15 cellular contexts compared by ENCODE assay signal in genomic region chr10:27618036-27618615, GRCh38.
DNase-seq lines count a peak whose midpoint lies in the region; ATAC-seq, FAIRE-seq and TF ChIP-seq lines count a peak whose summit lies in the region.
"Had no signal": no experiment of that assay in that cellular context is flagged by ENCODE, and none has a peak within 500 bp of the region (broad histone marks: within the 10 kb centered on the region; RNA-seq: fewer than 3 reads in every experiment).

No MANE protein-coding gene starts in this region.

- no peaks in the 10 kb centered on the region for H3K9me3 ChIP-seq in endothelial cell of umbilical vein (replicated peaks; ENCODE audit: control insufficient read depth, insufficient read depth, low read length)
- H3K9me3 ChIP-seq: HAP-1 had no signal

- no peak for ATAC-seq in effector memory CD8-positive, alpha-beta T cell (replicated peaks)
- ATAC-seq: GM12878 had no signal

- TF ChIP-seq POLR2A in endothelial cell of umbilical vein (IDR thresholded peaks at IDR 0.05; ENCODE audit: low read depth, low read length), result no peak

- DNase-seq in activated CD4-positive, alpha-beta T cell treated with anti-CD3 and anti-CD28 coated beads, Interleukin-2, amount 10 ng/mL, durations not matched to agents 24 days and 14 days, result peak; percentile 37
- no peak for DNase-seq in activated CD4-positive, alpha-beta T cell treated with anti-CD3 and anti-CD28 coated beads, Interleukin-2, amount 50 U/mL, for 4 hours
- peak; percentile 50 for DNase-seq in endothelial cell of umbilical vein (ENCODE audit: low read depth, low spot score)
- DNase-seq in DMS79 (lab: John Stamatoyannopoulos, UW), result no peak
- no peak for DNase-seq in Kasumi-1 (lab: John Stamatoyannopoulos, UW)
- no peak for DNase-seq in effector memory CD8-positive, alpha-beta T cell
- DNase-seq: 8988T; Calu3; CD4-positive, CD25-positive, alpha-beta regulatory T cell; DMS 273 treated with DMSO at 0.1 percent for 48 hours; GOT3 had no signal

- H3K27me3 Mint-ChIP-seq in activated CD4-positive, alpha-beta T cell treated with anti-CD3 and anti-CD28 coated beads, Interleukin-2, amount 10 ng/mL, durations not matched to agents 24 days and 14 days, result peaks cover 13% of the 10 kb centered on the region
- H3K27me3 Mint-ChIP-seq in nephron (ENCODE audit: low read depth), result no peaks in the 10 kb centered on the region
- H3K27me3 Mint-ChIP-seq in effector memory CD8-positive, alpha-beta T cell, result peaks cover 35 to 51% of the 10 kb centered on the region in 2 donors
- H3K27me3 Mint-ChIP-seq: CD4-positive, CD25-positive, alpha-beta regulatory T cell had no signal

- POLR2A ChIA-PET in endothelial cell of umbilical vein (lab: Charles Lee), result no interaction called here

- H3K4me1 Mint-ChIP-seq in activated CD4-positive, alpha-beta T cell treated with anti-CD3 and anti-CD28 coated beads, Interleukin-2, amount 10 ng/mL, durations not matched to agents 24 days and 14 days, result no peaks in the 10 kb centered on the region
- H3K4me1 Mint-ChIP-seq in nephron, result peaks cover 60% of the 10 kb centered on the region
- peaks cover 5 to 9% of the 10 kb centered on the region in 2 donors for H3K4me1 Mint-ChIP-seq in effector memory CD8-positive, alpha-beta T cell (ENCODE audit: low read depth in 2 of 2)
- H3K4me1 Mint-ChIP-seq: CD4-positive, CD25-positive, alpha-beta regulatory T cell had no signal

- FAIRE-seq in endothelial cell of umbilical vein (lab: Jason Lieb, UNC), result no peak
- FAIRE-seq: GM12878 had no signal

- H3K36me3 Mint-ChIP-seq in activated CD4-positive, alpha-beta T cell treated with anti-CD3 and anti-CD28 coated beads, Interleukin-2, amount 10 ng/mL, durations not matched to agents 24 days and 14 days (ENCODE audit: low read depth), result no peaks in the 10 kb centered on the region
- H3K36me3 Mint-ChIP-seq in nephron (ENCODE audit: low read depth), result no peaks in the 10 kb centered on the region
- H3K36me3 Mint-ChIP-seq in effector memory CD8-positive, alpha-beta T cell (ENCODE audit: insufficient read depth), result no peaks in the 10 kb centered on the region
- H3K36me3 Mint-ChIP-seq: CD4-positive, CD25-positive, alpha-beta regulatory T cell had no signal

- TF ChIP-seq CTCF in endothelial cell of umbilical vein (IDR thresholded peaks at IDR 0.05; ENCODE audit: extremely low read depth in 1 of 2, insufficient read depth in 1 of 2, low read depth in 1 of 2, low read length in 2 of 2), result no peak
- no peak for TF ChIP-seq CTCF in nephron (IDR thresholded peaks at IDR 0.05; ENCODE audit: unreplicated experiment in 3 of 3)

- H3K79me2 ChIP-seq in endothelial cell of umbilical vein (ENCODE audit: control insufficient read depth, insufficient read depth, low read length), result no peaks in the 10 kb centered on the region

- CTCF ChIA-PET in endothelial cell of umbilical vein (lab: Charles Lee), result interaction anchor here (0.5 to 0.9 kb wide), 2 partner anchors 10 to 247 kb away, joined by 3 to 5 read pairs; no protein-coding TSS in a partner anchor

- no peak overlapping the region for H2AFZ ChIP-seq in endothelial cell of umbilical vein (ENCODE audit: low read depth, low read length)

- H3K9ac ChIP-seq in endothelial cell of umbilical vein (replicated peaks; ENCODE audit: extremely low read depth, insufficient read depth, low read length), result no peak overlapping the region
- H3K9ac ChIP-seq: BLaER1 treated with 17β-estradiol and CSF1 and Interleukin-3, amounts not matched to agents 10 nM and 100 nM had no signal

- H3K27ac Mint-ChIP-seq in activated CD4-positive, alpha-beta T cell treated with anti-CD3 and anti-CD28 coated beads, Interleukin-2, amount 10 ng/mL, durations not matched to agents 24 days and 14 days, result no peak overlapping the region
- peak overlapping the region; percentile 26 to 80 (median 74) for H3K27ac Mint-ChIP-seq in nephron
- H3K27ac Mint-ChIP-seq in effector memory CD8-positive, alpha-beta T cell, result no peak overlapping the region
- H3K27ac Mint-ChIP-seq: CD4-positive, CD25-positive, alpha-beta regulatory T cell had no signal

- dilution Hi-C loops in endothelial cell of umbilical vein (cut with MboI; ENCODE audit: extremely low pct_ligation_motif_present, low sequenced_read_pairs), result no loop called here

- BruUV-seq in endothelial cell of umbilical vein (replicated peaks; lab: Mats Ljungman, UMichigan), result no TSS peak

- no peaks in the 10 kb centered on the region for H3K4me1 ChIP-seq in endothelial cell of umbilical vein (ENCODE audit: control insufficient read depth, extremely low read depth, insufficient read depth, low read length)
- H3K4me1 ChIP-seq: HAP-1 had no signal

- peaks cover 0 to 4% of the 10 kb centered on the region in 2 experiments for H3K27me3 ChIP-seq in endothelial cell of umbilical vein (ENCODE audit: control insufficient read depth in 2 of 2, insufficient read depth in 2 of 2, low read length in 2 of 2)
- H3K27me3 ChIP-seq: BLaER1 treated with 17β-estradiol and CSF1 and Interleukin-3, amounts not matched to agents 10 nM and 100 nM had no signal

- no peak overlapping the region for H3K4me3 ChIP-seq in endothelial cell of umbilical vein (replicated peaks in 1 of 3; ENCODE audit: insufficient read depth in 1 of 3, low read depth in 1 of 3, low read length in 3 of 3)
- H3K4me3 ChIP-seq: BLaER1 treated with 17β-estradiol and CSF1 and Interleukin-3, amounts not matched to agents 10 nM and 100 nM; GM12878; HAP-1 had no signal

- no peak overlapping the region for H3K27ac ChIP-seq in endothelial cell of umbilical vein (ENCODE audit: insufficient read depth, low read depth, low read length)
- H3K27ac ChIP-seq: BLaER1 treated with 17β-estradiol and CSF1 and Interleukin-3, amounts not matched to agents 10 nM and 100 nM had no signal

- H3K9me3 Mint-ChIP-seq in activated CD4-positive, alpha-beta T cell treated with anti-CD3 and anti-CD28 coated beads, Interleukin-2, amount 10 ng/mL, durations not matched to agents 24 days and 14 days, result no peaks in the 10 kb centered on the region
- H3K9me3 Mint-ChIP-seq in nephron, result no peaks in the 10 kb centered on the region
- H3K9me3 Mint-ChIP-seq in effector memory CD8-positive, alpha-beta T cell, result no peaks in the 10 kb centered on the region
- H3K9me3 Mint-ChIP-seq: CD4-positive, CD25-positive, alpha-beta regulatory T cell had no signal

- no peak overlapping the region for H3K4me2 ChIP-seq in endothelial cell of umbilical vein (ENCODE audit: insufficient read depth, low read length)
- H3K4me2 ChIP-seq: BLaER1 treated with 17β-estradiol and CSF1 and Interleukin-3, amounts not matched to agents 10 nM and 100 nM had no signal

- H3K9me1 ChIP-seq in endothelial cell of umbilical vein (replicated peaks; ENCODE audit: control insufficient read depth, extremely low read depth, insufficient read depth, low read length), result no peaks in the 10 kb centered on the region

- no peaks in the 10 kb centered on the region for H4K20me1 ChIP-seq in endothelial cell of umbilical vein (replicated peaks; ENCODE audit: control insufficient read depth, extremely low read depth, insufficient read depth, low read length)
- H4K20me1 ChIP-seq: BLaER1 treated with 17β-estradiol and CSF1 and Interleukin-3, amounts not matched to agents 10 nM and 100 nM had no signal

- H3K4me3 Mint-ChIP-seq in activated CD4-positive, alpha-beta T cell treated with anti-CD3 and anti-CD28 coated beads, Interleukin-2, amount 10 ng/mL, durations not matched to agents 24 days and 14 days, result no peak overlapping the region
- H3K4me3 Mint-ChIP-seq in nephron, result no peak overlapping the region
- H3K4me3 Mint-ChIP-seq in effector memory CD8-positive, alpha-beta T cell, result no peak overlapping the region
- H3K4me3 Mint-ChIP-seq: CD4-positive, CD25-positive, alpha-beta regulatory T cell had no signal

- H3K36me3 ChIP-seq in endothelial cell of umbilical vein (ENCODE audit: control insufficient read depth in 2 of 2, extremely low read depth in 1 of 2, insufficient read depth in 2 of 2, low read length in 2 of 2), result no peaks in the 10 kb centered on the region
- H3K36me3 ChIP-seq: BLaER1 treated with 17β-estradiol and CSF1 and Interleukin-3, amounts not matched to agents 10 nM and 100 nM; HAP-1 had no signal

- intact Hi-C loops in activated CD4-positive, alpha-beta T cell treated with anti-CD3 and anti-CD28 coated beads, Interleukin-2, amount 10 ng/mL, durations not matched to agents 24 days and 14 days (cut with micrococcal nuclease), result no loop called here
- intact Hi-C loops in endothelial cell of umbilical vein (cut with micrococcal nuclease), result no loop called here

TF ChIP-seq in endothelial cell of umbilical vein, 7 proteins besides CTCF, POLR2A, EP300 and RAD21:
- no peak for TF ChIP-seq JUN (IDR thresholded peaks at IDR 0.05; ENCODE audit: borderline replicate concordance, insufficient read depth, insufficient read length, low read depth)
- no peak for TF ChIP-seq GATA2 (IDR thresholded peaks at IDR 0.05; ENCODE audit: insufficient read depth, insufficient read length, low read depth, low read length)
- TF ChIP-seq EZH2 (IDR thresholded peaks at IDR 0.05; ENCODE audit: borderline replicate concordance, low read depth, low read length, severe bottlenecking), result no peak
- TF ChIP-seq MAX (IDR thresholded peaks at IDR 0.05; ENCODE audit: insufficient read depth, insufficient read length), result no peak
- TF ChIP-seq FOS (IDR thresholded peaks at IDR 0.05; ENCODE audit: borderline replicate concordance, insufficient read depth, low read length), result no peak
- TF ChIP-seq POLR2AphosphoS5 (IDR thresholded peaks at IDR 0.05; ENCODE audit: insufficient read depth, low read depth, low read length), result no peak
- no peak for TF ChIP-seq MYC (IDR thresholded peaks at IDR 0.05; ENCODE audit: low read depth, low read length)

Comparison
In these comparisons a context has a peak if more than half of its experiments do, and no peak if none do; other contexts are left out.
1. DNase-seq: peak in activated CD4-positive, alpha-beta T cell treated with anti-CD3 and anti-CD28 coated beads, Interleukin-2, amount 10 ng/mL, durations not matched to agents 24 days and 14 days (single experiment) and endothelial cell of umbilical vein (single experiment); none in activated CD4-positive, alpha-beta T cell treated with anti-CD3 and anti-CD28 coated beads, Interleukin-2, amount 50 U/mL, for 4 hours (0 of 2), DMS79 (single experiment), Kasumi-1 (0 of 2) and effector memory CD8-positive, alpha-beta T cell (0 of 3).
2. H3K27ac Mint-ChIP-seq: peak in nephron (3 of 3); none in activated CD4-positive, alpha-beta T cell treated with anti-CD3 and anti-CD28 coated beads, Interleukin-2, amount 10 ng/mL, durations not matched to agents 24 days and 14 days (single experiment) and effector memory CD8-positive, alpha-beta T cell (0 of 2).